17 cellular contexts compared by ENCODE assay signal in genomic region chr5:76528547-76529334, GRCh38.
DNase-seq lines count a peak whose midpoint lies in the region; ATAC-seq, FAIRE-seq and TF ChIP-seq lines count a peak whose summit lies in the region.
"Had no signal": no experiment of that assay in that cellular context is flagged by ENCODE, and none has a peak within 500 bp of the region (broad histone marks: within the 10 kb centered on the region; RNA-seq: fewer than 3 reads in every experiment).

No MANE protein-coding gene starts in this region.

- peaks cover 5% of the 10 kb centered on the region for H3K36me3 Mint-ChIP-seq in activated T-cell treated with anti-CD3 and anti-CD28 coated beads, Interleukin-2, amount 50 U/mL, for 4 hours (ENCODE audit: insufficient read depth)
- peaks cover 4% of the 10 kb centered on the region for H3K36me3 Mint-ChIP-seq in WTC11
- peaks cover 6% of the 10 kb centered on the region for H3K36me3 Mint-ChIP-seq in stimulated activated effector memory CD8-positive, alpha-beta T cell treated with anti-CD3 and anti-CD28 coated beads, Interleukin-12 subunit alpha, Interleukin-12 subunit beta, amount 100 ng/mL, for 72 hours

- FAIRE-seq in GM18507 (lab: Jason Lieb, UNC): peak; percentile 55
- FAIRE-seq: TTC549 had no signal

- 0 out of 2 replicates have a peak overlapping the region, but pooled peaks have one; percentile 19 for H3K27ac Mint-ChIP-seq in WTC11
- peak overlapping the region; percentile 24 for H3K27ac Mint-ChIP-seq in stimulated activated effector memory CD8-positive, alpha-beta T cell treated with anti-CD3 and anti-CD28 coated beads, Interleukin-12 subunit alpha, Interleukin-12 subunit beta, amount 100 ng/mL, for 72 hours

- H3K9me3 Mint-ChIP-seq in activated T-cell treated with anti-CD3 and anti-CD28 coated beads, Interleukin-2, amount 50 U/mL, for 4 hours: no peaks in the 10 kb centered on the region
- peaks cover 5% of the 10 kb centered on the region for H3K9me3 Mint-ChIP-seq in WTC11
- H3K9me3 Mint-ChIP-seq in stimulated activated effector memory CD8-positive, alpha-beta T cell treated with anti-CD3 and anti-CD28 coated beads, Interleukin-12 subunit alpha, Interleukin-12 subunit beta, amount 100 ng/mL, for 72 hours: peaks cover 3% of the 10 kb centered on the region
- H3K9me3 Mint-ChIP-seq: nephron had no signal

- TF ChIP-seq CTCF in WTC11 (IDR thresholded peaks at IDR 0.05): no peak

- POLR2A ChIA-PET in WTC11 (lab: Charles Lee): interaction anchor here (0.5 kb wide), 1 partner anchor 19 kb away, joined by 3 read pairs; no protein-coding TSS in a partner anchor

- H3K27me3 Mint-ChIP-seq in activated T-cell treated with anti-CD3 and anti-CD28 coated beads, Interleukin-2, amount 50 U/mL, for 4 hours (ENCODE audit: low read depth): no peaks in the 10 kb centered on the region
- H3K27me3 Mint-ChIP-seq in WTC11 (ENCODE audit: low read depth): no peaks in the 10 kb centered on the region

- H3K4me3 Mint-ChIP-seq in activated T-cell treated with anti-CD3 and anti-CD28 coated beads, Interleukin-2, amount 50 U/mL, for 4 hours: no peak overlapping the region
- no peak overlapping the region for H3K4me3 Mint-ChIP-seq in WTC11
- H3K4me3 Mint-ChIP-seq in stimulated activated effector memory CD8-positive, alpha-beta T cell treated with anti-CD3 and anti-CD28 coated beads, Interleukin-12 subunit alpha, Interleukin-12 subunit beta, amount 100 ng/mL, for 72 hours: no peak overlapping the region
- H3K4me3 Mint-ChIP-seq: mesothelial cell of epicardium, nephron had no signal

- ATAC-seq in activated T-cell treated with anti-CD3 and anti-CD28 coated beads, Interleukin-2, amount 50 U/mL, for 4 hours: peak; percentile 87 to 93
- ATAC-seq in WTC11: no peak
- ATAC-seq in stimulated activated effector memory CD8-positive, alpha-beta T cell treated with anti-CD3 and anti-CD28 coated beads, Interleukin-12 subunit alpha, Interleukin-12 subunit beta, amount 100 ng/mL, for 72 hours: peak; percentile 91
- ATAC-seq: heart left ventricle, left lung, right lobe of liver had no signal

- peaks cover 71% of the 10 kb centered on the region for H3K4me1 Mint-ChIP-seq in activated T-cell treated with anti-CD3 and anti-CD28 coated beads, Interleukin-2, amount 50 U/mL, for 4 hours (ENCODE audit: low read depth)
- H3K4me1 Mint-ChIP-seq in WTC11: peaks cover 69% of the 10 kb centered on the region
- H3K4me1 Mint-ChIP-seq in stimulated activated effector memory CD8-positive, alpha-beta T cell treated with anti-CD3 and anti-CD28 coated beads, Interleukin-12 subunit alpha, Interleukin-12 subunit beta, amount 100 ng/mL, for 72 hours: peaks cover 59% of the 10 kb centered on the region

- CTCF ChIA-PET in WTC11 (lab: Charles Lee): interaction anchor here (0.9 to 1.0 kb wide), 2 partner anchors 16 to 45 kb away, joined by 4 read pairs; no protein-coding TSS in a partner anchor

- DNase-seq in activated T-cell treated with anti-CD3 and anti-CD28 coated beads, Interleukin-2, amount 50 U/mL, for 4 hours: no peak
- DNase-seq in activated T-cell treated with anti-CD3 and anti-CD28 coated beads, Interleukin-2, amount 50 U/mL, for 48 hours: no peak
- DNase-seq in GM18507 (ENCODE audit: extremely low spot score, insufficient read length, low read depth) (no peak), WTC11 (ENCODE audit: low spot score) (no peak), hepatic stellate cell (ENCODE audit: low spot score) (no peak)
- no peak for DNase-seq in stimulated activated effector memory CD8-positive, alpha-beta T cell treated with anti-CD3 and anti-CD28 coated beads, Interleukin-12 subunit alpha, Interleukin-12 subunit beta, amount 100 ng/mL, for 72 hours (ENCODE audit: low spot score in 2 of 2)
- no peak for DNase-seq in stimulated activated naive CD4-positive, alpha-beta T cell treated with Interleukin-2 at 50 U/mL for 16 hours (lab: John Stamatoyannopoulos, UW)
- DNase-seq: activated CD4-positive, alpha-beta T cell treated with anti-CD3 and anti-CD28 coated beads, Interleukin-2, amount 50 U/mL, for 1 hour; amygdala; DND-41; heart left ventricle; left lung; right lobe of liver; stimulated activated CD4-positive, alpha-beta T cell treated with anti-CD3 and anti-CD28 coated beads, Interleukin-15, amount 100 ng/mL, for 24 hours had no signal

TF ChIP-seq in WTC11, 78 proteins besides CTCF, POLR2A, EP300 and RAD21 (continues in another document):
- TF ChIP-seq ZBTB43 (CRISPR knock-in tag; IDR thresholded peaks at IDR 0.05): no peak
- no peak for TF ChIP-seq NFATC4 (CRISPR knock-in tag; IDR thresholded peaks at IDR 0.05)
- TF ChIP-seq TEAD4 (CRISPR knock-in tag; IDR thresholded peaks at IDR 0.05): no peak
- TF ChIP-seq FOXK1 (CRISPR knock-in tag; IDR thresholded peaks at IDR 0.05): no peak
- TF ChIP-seq USF2 (CRISPR knock-in tag; IDR thresholded peaks at IDR 0.05): no peak
- TF ChIP-seq E2F5 (CRISPR knock-in tag; IDR thresholded peaks at IDR 0.05): no peak
- TF ChIP-seq ZNF512 (CRISPR knock-in tag; IDR thresholded peaks at IDR 0.05; ENCODE audit: borderline replicate concordance): no peak
- TF ChIP-seq ZNF423 (CRISPR knock-in tag; IDR thresholded peaks at IDR 0.05): no peak
- no peak for TF ChIP-seq ZMAT4 (CRISPR knock-in tag; IDR thresholded peaks at IDR 0.05)
- no peak for TF ChIP-seq AR (CRISPR knock-in tag; IDR thresholded peaks at IDR 0.05)
